Comparison of ENCODE assay signal across 6 cellular contexts in genomic region chr9:114043660-114044059, GRCh38. TPM values are rescaled to one million over a fixed set of nuclear protein-coding genes. Genes with fewer than 3 reads are reported as not detected.
"Had no signal": no experiment of that assay in that cellular context is flagged by ENCODE, and none has a peak within 500 bp of the region (broad histone marks: within the 10 kb centered on the region; RNA-seq: fewer than 3 reads in every experiment).

No MANE protein-coding gene starts in this region.

RNA-seq across cellular contexts. Expression of gene AMBP, which starts 34.4 kb away (rescaled TPM):
- total RNA-seq: OCI-LY7, PC-9, Right ventricle myocardium inferior, SK-MEL-5 had no signal

RNA-seq across cellular contexts. Expression of gene KIF12, which starts 55.4 kb away (rescaled TPM):
- total RNA-seq: OCI-LY7, PC-9, Right ventricle myocardium inferior, Right ventricle myocardium superior, SJCRH30 had no signal
